Comparison of ENCODE assay signal across 19 cellular contexts in genomic region chr11:27238811-27239210, GRCh38.
DNase-seq lines count a peak whose midpoint lies in the region; ATAC-seq, FAIRE-seq and TF ChIP-seq lines count a peak whose summit lies in the region.
"Had no signal": no experiment of that assay in that cellular context is flagged by ENCODE, and none has a peak within 500 bp of the region (broad histone marks: within the 10 kb centered on the region; RNA-seq: fewer than 3 reads in every experiment).

No MANE protein-coding gene starts in this region.

- H3K36me3 ChIP-seq in astrocyte (ENCODE audit: insufficient read depth, low read length): no peaks in the 10 kb centered on the region
- H3K36me3 ChIP-seq: HAP-1 had no signal

- no peak for TF ChIP-seq CTCF in astrocyte (IDR thresholded peaks at IDR 0.05; ENCODE audit: insufficient read depth, low read depth, low read length)
- TF ChIP-seq CTCF in nephron (IDR thresholded peaks at IDR 0.05; ENCODE audit: unreplicated experiment in 3 of 3): no peak

- no peaks in the 10 kb centered on the region for H3K27me3 Mint-ChIP-seq in astrocyte (ENCODE audit: low read depth, unreplicated experiment)
- H3K27me3 Mint-ChIP-seq in nephron (ENCODE audit: low read depth): peaks cover 4% of the 10 kb centered on the region

- no peaks in the 10 kb centered on the region for H3K36me3 Mint-ChIP-seq in astrocyte (ENCODE audit: low read depth, unreplicated experiment)
- H3K36me3 Mint-ChIP-seq in nephron (ENCODE audit: low read depth): no peaks in the 10 kb centered on the region
- H3K36me3 Mint-ChIP-seq: IgD-negative memory B cell had no signal

- H3K9ac ChIP-seq in astrocyte (ENCODE audit: low read length): no peak overlapping the region

- H3K4me3 ChIP-seq in astrocyte (ENCODE audit: insufficient read depth, low read depth, low read length): no peak overlapping the region
- H3K4me3 ChIP-seq: GM12878, HAP-1 had no signal

- H3K27ac Mint-ChIP-seq in astrocyte (ENCODE audit: unreplicated experiment) (no peak overlapping the region), nephron (peak overlapping the region; percentile 70 to 90 (median 72))
- H3K27ac Mint-ChIP-seq: B cell; CD4-positive, alpha-beta T cell; IgD-negative memory B cell had no signal

- H3K4me1 ChIP-seq in astrocyte (ENCODE audit: insufficient read depth, low read length): peaks cover 35% of the 10 kb centered on the region

- H3K9me3 Mint-ChIP-seq in astrocyte (ENCODE audit: unreplicated experiment) (peaks cover 1% of the 10 kb centered on the region), nephron (no peaks in the 10 kb centered on the region)
- H3K9me3 Mint-ChIP-seq: CD4-positive, alpha-beta T cell; IgD-negative memory B cell had no signal

- no peaks in the 10 kb centered on the region for H4K20me1 ChIP-seq in astrocyte (ENCODE audit: insufficient read depth, low read length)

- H3K4me1 Mint-ChIP-seq in astrocyte (ENCODE audit: low read depth, unreplicated experiment) (peaks cover 33% of the 10 kb centered on the region), nephron (peaks cover 70% of the 10 kb centered on the region)

- ATAC-seq in left ventricle myocardium superior (peak; percentile 30), GM18909 (IDR thresholded peaks at IDR 0.05; ENCODE audit: poor library complexity, unreplicated experiment) (no peak)
- ATAC-seq: GM12878 had no signal

- no peaks in the 10 kb centered on the region for H3K79me2 ChIP-seq in astrocyte (ENCODE audit: insufficient read depth, low read length)

- intact Hi-C loops in left ventricle myocardium superior (cut with micrococcal nuclease) (no loop called here), cardiac septum (cut with DNase I) (loop anchor here (5.0 kb wide), 1 partner anchor 58 kb away; no protein-coding TSS in a partner anchor)

- no peaks in the 10 kb centered on the region for H3K9me3 ChIP-seq in astrocyte (ENCODE audit: insufficient read depth, low read depth, low read length)
- H3K9me3 ChIP-seq: HAP-1 had no signal

- H2AFZ ChIP-seq in astrocyte (ENCODE audit: low read depth, low read length): no peak overlapping the region

- no peaks in the 10 kb centered on the region for H3K27me3 ChIP-seq in astrocyte (ENCODE audit: insufficient read depth, low read length)

- DNase-seq in left ventricle myocardium superior: no peak
- no peak for DNase-seq in cardiac septum (ENCODE audit: low spot score)
- DNase-seq in astrocyte (ENCODE audit: low read depth): peak; percentile 56
- DNase-seq in SKM-1 (lab: John Stamatoyannopoulos, UW; ENCODE audit: unreplicated experiment): no peak
- no peak for DNase-seq in 8988T
- DNase-seq: C1 segment of cervical spinal cord; Calu3; CD4-positive, alpha-beta T cell; DMS 273 treated with DMSO at 0.1 percent for 48 hours; DMS79 had no signal

- H3K4me3 Mint-ChIP-seq in astrocyte (ENCODE audit: unreplicated experiment) (no peak overlapping the region), nephron (peak overlapping the region in 1 of 3 experiments; percentile 44)
- H3K4me3 Mint-ChIP-seq: B cell; CD4-positive, alpha-beta T cell; IgD-negative memory B cell had no signal

- peak overlapping the region; percentile 30 for H3K27ac ChIP-seq in astrocyte (ENCODE audit: low read depth, low read length)

- no peak for FAIRE-seq in astrocyte (lab: Jason Lieb, UNC)
- FAIRE-seq: A204.1, GM12878, GM18507, H1 had no signal

- H3K4me2 ChIP-seq in astrocyte (ENCODE audit: low read length): no peak overlapping the region
